22 cellular contexts compared by ENCODE assay signal in the genomic region with DNA sequence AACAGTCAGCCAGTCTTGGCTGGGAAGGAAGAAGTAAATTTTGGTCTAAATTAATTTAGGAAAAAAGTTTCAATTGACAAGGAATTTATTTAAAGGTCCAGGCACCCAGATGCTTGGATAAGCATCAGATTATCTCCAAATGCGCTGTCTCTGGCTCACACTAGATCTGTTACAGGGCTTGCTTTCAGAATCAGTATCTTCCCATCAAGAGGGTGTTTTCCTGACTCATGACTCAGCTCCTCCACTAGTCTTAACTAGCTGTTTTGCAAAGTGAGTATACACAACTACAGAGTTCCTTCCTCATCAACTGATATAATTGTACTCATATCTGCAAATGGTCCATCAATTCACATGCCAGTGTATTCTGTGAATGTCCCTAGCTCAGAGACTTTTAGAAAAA.
DNase-seq lines count a peak whose midpoint lies in the region; ATAC-seq and TF ChIP-seq lines count a peak whose summit lies in the region.
"Had no signal": no experiment of that assay in that cellular context is flagged by ENCODE, and none has a peak within 500 bp of the region (broad histone marks: within the 10 kb centered on the region; RNA-seq: fewer than 3 reads in every experiment).

No MANE protein-coding gene starts in this region.

- H3K27me3 ChIP-seq in smooth muscle cell (ENCODE audit: low read depth): no peaks in the 10 kb centered on the region
- no peaks in the 10 kb centered on the region for H3K27me3 ChIP-seq in trophoblast cell (ENCODE audit: insufficient read depth, low read length)
- H3K27me3 ChIP-seq: tibial nerve had no signal

- no peak overlapping the region for H4K8ac ChIP-seq in trophoblast cell (ENCODE audit: low read depth, low read length)

- H3K79me2 ChIP-seq in smooth muscle cell (ENCODE audit: low read depth) (no peaks in the 10 kb centered on the region), trophoblast cell (ENCODE audit: control insufficient read depth, insufficient read depth, low read length, poor library complexity) (no peaks in the 10 kb centered on the region)
- H3K79me2 ChIP-seq: parathyroid adenoma had no signal

- no peak overlapping the region for H3K14ac ChIP-seq in trophoblast cell (ENCODE audit: low read length)

- no peak overlapping the region for H2AK5ac ChIP-seq in trophoblast cell (ENCODE audit: low read length)

- H3K4me3 ChIP-seq in smooth muscle cell (no peak overlapping the region), trophoblast cell (ENCODE audit: low read depth, low read length) (no peak overlapping the region)
- H3K4me3 ChIP-seq: tibial nerve had no signal

- H2BK120ac ChIP-seq in trophoblast cell (ENCODE audit: insufficient read depth, low read length, poor library complexity): no peak overlapping the region

- no peak overlapping the region for H2BK12ac ChIP-seq in trophoblast cell (ENCODE audit: low read length)

- H2AFZ ChIP-seq in smooth muscle cell (ENCODE audit: low read depth) (peak overlapping the region; percentile 8), trophoblast cell (ENCODE audit: insufficient read depth, low read length, poor library complexity) (no peak overlapping the region)
- H2AFZ ChIP-seq: parathyroid adenoma had no signal

- H4K20me1 ChIP-seq in smooth muscle cell (ENCODE audit: low read depth): no peaks in the 10 kb centered on the region

- no peak for TF ChIP-seq CTCF in smooth muscle cell (IDR thresholded peaks at IDR 0.05; ENCODE audit: borderline replicate concordance, insufficient read depth, poor library complexity, severe bottlenecking)

- H4K12ac ChIP-seq in trophoblast cell (ENCODE audit: low read depth, low read length): no peak overlapping the region

- H3K18ac ChIP-seq in trophoblast cell (ENCODE audit: low read length): no peak overlapping the region

- peaks cover 9% of the 10 kb centered on the region for H3F3A ChIP-seq in smooth muscle cell (ENCODE audit: low read depth)

- H3K36me3 ChIP-seq in smooth muscle cell (ENCODE audit: low read depth) (no peaks in the 10 kb centered on the region), trophoblast cell (ENCODE audit: control insufficient read depth in 1 of 2, insufficient read depth in 2 of 2, low read length in 2 of 2) (no peaks in the 10 kb centered on the region)
- H3K36me3 ChIP-seq: tibial nerve had no signal

- no peak for ATAC-seq in GM21723 (IDR thresholded peaks at IDR 0.05; ENCODE audit: unreplicated experiment)
- ATAC-seq in GM18502 (IDR thresholded peaks at IDR 0.05; ENCODE audit: poor library complexity, unreplicated experiment): no peak
- ATAC-seq: effector memory CD8-positive, alpha-beta T cell; natural killer cell; stimulated activated naive CD8-positive, alpha-beta T cell treated with anti-CD3 and anti-CD28 coated beads, Interleukin-15, Interleukin-2, amounts not matched to agents 100 U/mL and 50 U/mL, for 24 hours had no signal

- H2BK5ac ChIP-seq in trophoblast cell (ENCODE audit: low read depth, low read length, poor library complexity): no peak overlapping the region

- H3K4me1 ChIP-seq in smooth muscle cell (ENCODE audit: low read depth): peaks cover 13% of the 10 kb centered on the region
- H3K4me1 ChIP-seq in trophoblast cell (ENCODE audit: control insufficient read depth in 1 of 2, insufficient read depth in 2 of 2, low read length in 2 of 2): no peaks in the 10 kb centered on the region
- H3K4me1 ChIP-seq: parathyroid adenoma, tibial nerve had no signal

- H3K79me1 ChIP-seq in trophoblast cell (ENCODE audit: low read length): no peaks in the 10 kb centered on the region

- H3K4me2 ChIP-seq in smooth muscle cell: peak overlapping the region; percentile 29
- no peak overlapping the region for H3K4me2 ChIP-seq in trophoblast cell (ENCODE audit: low read length)

- H3K27ac ChIP-seq in smooth muscle cell (ENCODE audit: low read depth) (no peak overlapping the region), trophoblast cell (ENCODE audit: low read depth, low read length) (no peak overlapping the region)
- H3K27ac ChIP-seq: parathyroid adenoma, tibial nerve had no signal

- no peaks in the 10 kb centered on the region for H3K9me3 ChIP-seq in smooth muscle cell (replicated peaks; ENCODE audit: low read depth)
- H3K9me3 ChIP-seq in trophoblast cell (ENCODE audit: insufficient read depth, low read depth, low read length): no peaks in the 10 kb centered on the region

- DNase-seq in M059J (ENCODE audit: low read depth) (peak; percentile 16), astrocyte of the hippocampus (ENCODE audit: low read depth, low spot score) (peak; percentile 25), fibroblast of peridontal ligament (ENCODE audit: extremely low read depth) (peak; percentile 54), smooth muscle cell (lab: John Stamatoyannopoulos, UW; ENCODE audit: unreplicated experiment) (no peak), trophoblast cell (no peak)
- DNase-seq: activated CD4-positive, alpha-beta T cell treated with anti-CD3 and anti-CD28 coated beads, Interleukin-2, amount 10 ng/mL, durations not matched to agents 7 days and 5 days; activated effector memory CD4-positive, alpha-beta T cell treated with Interleukin-2 at 50 U/mL for 16 hours; effector memory CD8-positive, alpha-beta T cell; foreskin fibroblast; GF-D8; hypothalamus; KG1; kidney glomerular epithelial cell; natural killer cell; NCI-H1930; NK-92 treated with Interleukin-12 subunit alpha and Interleukin-12 subunit beta, amount 100 ng/mL, for 24 hours; stimulated activated CD4-positive, alpha-beta T cell treated with anti-CD3 and anti-CD28 coated beads, Interleukin-2, amount 100 ng/mL, for 24 hours; stimulated activated naive CD8-positive, alpha-beta T cell treated with anti-CD3 and anti-CD28 coated beads, Interleukin-15, Interleukin-2, amounts not matched to agents 100 U/mL and 50 U/mL, for 24 hours had no signal

- WGBS in smooth muscle cell (ENCODE audit: low lambda C conversion rate): 13% methylated on average over 1 of the region's 1 CpG
- WGBS in trophoblast cell (ENCODE audit: extremely low coverage, insufficient coverage, insufficient read length): no CpG with 5 or more reads among the region's 1 CpG

- H3K9ac ChIP-seq in smooth muscle cell (ENCODE audit: low read depth) (no peak overlapping the region), trophoblast cell (ENCODE audit: low read length) (no peak overlapping the region)
- H3K9ac ChIP-seq: parathyroid adenoma had no signal

- no peak overlapping the region for H3K4ac ChIP-seq in trophoblast cell (ENCODE audit: low read depth, low read length)

- H3K23ac ChIP-seq in trophoblast cell (ENCODE audit: low read length): no peak overlapping the region

- no peak overlapping the region for H4K91ac ChIP-seq in trophoblast cell (ENCODE audit: low read depth, low read length)

Comparison
In these comparisons a context has a peak if more than half of its experiments do, and no peak if none do; other contexts are left out.
1. DNase-seq: peak in M059J (single experiment), astrocyte of the hippocampus (single experiment) and fibroblast of peridontal ligament (single experiment); none in smooth muscle cell (single experiment) and trophoblast cell (0 of 2).